In genomic region chr21:36524477-36524876, GRCh38 we compare ENCODE assay signal across 37 cellular contexts. TPM values are rescaled to one million over a fixed set of nuclear protein-coding genes. Genes with fewer than 3 reads are reported as not detected.
"Had no signal": no experiment of that assay in that cellular context is flagged by ENCODE, and none has a peak within 500 bp of the region (broad histone marks: within the 10 kb centered on the region; RNA-seq: fewer than 3 reads in every experiment).

No MANE protein-coding gene starts in this region.

- H3K36me3 ChIP-seq: cardiac muscle cell, WERI-Rb-1 had no signal

- H3K9ac ChIP-seq: KMS-11 had no signal

- H3K4me3 Mint-ChIP-seq: activated CD4-positive, alpha-beta memory T cell treated with anti-CD3 and anti-CD28 coated beads, Interleukin-2, amount 10 ng/mL, durations not matched to agents 7 days and 5 days; activated naive CD8-positive, alpha-beta T cell treated with anti-CD3 and anti-CD28 coated beads for 36 hours; activated T-cell treated with anti-CD3 and anti-CD28 coated beads, Interleukin-2, amount 50 U/mL, for 72 hours; activated T-helper 17 cell treated with anti-CD3 and anti-CD28 coated beads, Interleukin-2, amount 50 U/mL, for 72 hours had no signal

- H3K27me3 ChIP-seq: cardiac muscle cell had no signal

- H2AFZ ChIP-seq: PC-9 had no signal

- H3K4me3 ChIP-seq: cardiac muscle cell, PC-9 had no signal

- H3K9me3 Mint-ChIP-seq: activated CD4-positive, alpha-beta memory T cell treated with anti-CD3 and anti-CD28 coated beads, Interleukin-2, amount 10 ng/mL, durations not matched to agents 7 days and 5 days; activated T-helper 17 cell treated with anti-CD3 and anti-CD28 coated beads, Interleukin-2, amount 50 U/mL, for 72 hours had no signal

- H3K36me3 Mint-ChIP-seq: activated naive CD8-positive, alpha-beta T cell treated with anti-CD3 and anti-CD28 coated beads for 36 hours had no signal

- H3K4me1 Mint-ChIP-seq: activated CD4-positive, alpha-beta memory T cell treated with anti-CD3 and anti-CD28 coated beads, Interleukin-2, amount 10 ng/mL, durations not matched to agents 7 days and 5 days; activated naive CD8-positive, alpha-beta T cell treated with anti-CD3 and anti-CD28 coated beads for 36 hours; activated T-helper 17 cell treated with anti-CD3 and anti-CD28 coated beads, Interleukin-2, amount 50 U/mL, for 72 hours had no signal

- H3K27ac ChIP-seq: cardiac muscle cell, KMS-11, PC-9, RWPE1, WERI-Rb-1 had no signal

- H3K4me2 ChIP-seq: KMS-11, PC-9 had no signal

- DNase-seq: activated CD4-positive, alpha-beta memory T cell treated with anti-CD3 and anti-CD28 coated beads, Interleukin-2, amount 10 ng/mL, durations not matched to agents 7 days and 5 days; activated CD4-positive, alpha-beta T cell treated with anti-CD3 and anti-CD28 coated beads for 1 hour; activated CD4-positive, alpha-beta T cell treated with anti-CD3 and anti-CD28 coated beads for 48 hours; activated CD4-positive, CD25-positive, alpha-beta regulatory T cell; activated effector memory CD4-positive, alpha-beta T cell treated with anti-CD3 and anti-CD28 coated beads, Interleukin-2, amount 50 U/mL, for 16 hours; activated naive CD4-positive, alpha-beta T cell; activated naive CD4-positive, alpha-beta T cell treated with anti-CD3 and anti-CD28 coated beads, Interleukin-2, amount 50 U/mL, for 16 hours; activated naive CD8-positive, alpha-beta T cell treated with anti-CD3 and anti-CD28 coated beads for 36 hours; activated T-cell treated with anti-CD3 and anti-CD28 coated beads, Interleukin-2, amount 50 U/mL, for 1 hour; activated T-cell treated with anti-CD3 and anti-CD28 coated beads, Interleukin-2, amount 50 U/mL, for 72 hours; amniotic stem cell; aorta; MM.1S; MV-4-11; NCI-H1092; NCI-H1436 treated with DMSO at 0.1 percent for 48 hours; NCI-H1694 treated with DMSO at 0.1 percent for 48 hours; NCI-H2081 treated with DMSO at 0.1 percent for 48 hours; NCI-H226; NCI-H446 treated with DMSO at 0.1 percent for 48 hours; NCI-H524; NCI-H69; NCI-H82; NK-92 treated with Interleukin-12 subunit alpha and Interleukin-12 subunit beta, amount 100 ng/mL, for 24 hours; PC-9; SW 1271; T-helper 1 cell; T-helper 2 cell; T1000; WERI-Rb-1 had no signal

- H3K27ac Mint-ChIP-seq: activated CD4-positive, alpha-beta memory T cell treated with anti-CD3 and anti-CD28 coated beads, Interleukin-2, amount 10 ng/mL, durations not matched to agents 7 days and 5 days; activated naive CD8-positive, alpha-beta T cell treated with anti-CD3 and anti-CD28 coated beads for 36 hours; activated T-cell treated with anti-CD3 and anti-CD28 coated beads, Interleukin-2, amount 50 U/mL, for 72 hours; activated T-helper 17 cell treated with anti-CD3 and anti-CD28 coated beads, Interleukin-2, amount 50 U/mL, for 72 hours had no signal

- ATAC-seq: activated T-cell treated with anti-CD3 and anti-CD28 coated beads, Interleukin-2, amount 50 U/mL, for 72 hours; activated T-helper 17 cell treated with anti-CD3 and anti-CD28 coated beads, Interleukin-2, amount 50 U/mL, for 72 hours; Right ventricle myocardium inferior had no signal

RNA-seq across cellular contexts. Expression of gene CLDN14, which starts 44.6 kb away (rescaled TPM):
- total RNA-seq: activated CD4-positive, alpha-beta memory T cell treated with anti-CD3 and anti-CD28 coated beads, Interleukin-2, amount 10 ng/mL, durations not matched to agents 7 days and 5 days; activated CD8-positive, alpha-beta memory T cell treated with anti-CD3 and anti-CD28 coated beads for 36 hours; activated naive CD8-positive, alpha-beta T cell treated with anti-CD3 and anti-CD28 coated beads for 36 hours; activated T-cell treated with anti-CD3 and anti-CD28 coated beads, Interleukin-2, amount 50 U/mL, for 72 hours; cardiac muscle cell; LHCN-M2; PC-9; Right ventricle myocardium inferior had no signal
- polyA plus RNA-seq: cardiac muscle cell had no signal
